Comparison of ENCODE assay signal across 13 cellular contexts in genomic region chr1:208098758-208099157, GRCh38.
"Had no signal": no experiment of that assay in that cellular context is flagged by ENCODE, and none has a peak within 500 bp of the region (broad histone marks: within the 10 kb centered on the region; RNA-seq: fewer than 3 reads in every experiment).

No MANE protein-coding gene starts in this region.

- H3K9me3 ChIP-seq: esophagus squamous epithelium, ovary, thyroid gland had no signal

- H3K4me2 ChIP-seq: hepatocyte had no signal

- H2AFZ ChIP-seq: hepatocyte had no signal

- H3K79me2 ChIP-seq: hepatocyte had no signal

- H3K4me1 ChIP-seq: thyroid gland had no signal

- H3K4me3 ChIP-seq: esophagus squamous epithelium, hepatocyte, ovary, thyroid gland had no signal

- DNase-seq: activated CD4-positive, alpha-beta T cell treated with anti-CD3 and anti-CD28 coated beads, Interleukin-2, amount 50 U/mL, for 1 hour; activated naive CD4-positive, alpha-beta T cell; activated naive CD8-positive, alpha-beta T cell treated with anti-CD3 and anti-CD28 coated beads, Interleukin-2, amount 10 ng/mL, durations not matched to agents 7 days and 5 days; effector CD8-positive, alpha-beta T cell; esophagus squamous epithelium; left ventricle myocardium superior; ovary; stimulated activated CD4-positive, alpha-beta T cell treated with anti-CD3 and anti-CD28 coated beads, Interleukin-1b, Interleukin-23, amount 100 ng/mL, for 48 hours; thyroid gland had no signal

- H3K36me3 ChIP-seq: ovary had no signal

- ATAC-seq: left ventricle myocardium superior; stimulated activated memory B cell treated with anti-CD40 and anti-IgM and Interleukin-4, amounts not matched to agents 10 μg/mL and 1 μg/mL and 100 μg/mL, for 72 hours had no signal

- FAIRE-seq: endothelial cell of umbilical vein, keratinocyte had no signal

- H3K27me3 ChIP-seq: esophagus squamous epithelium, hepatocyte, ovary, thyroid gland had no signal

- H3K27ac ChIP-seq: esophagus squamous epithelium, hepatocyte, ovary, thyroid gland had no signal
